11 cellular contexts compared by ENCODE assay signal in genomic region chr20:51412991-51413471, GRCh38.
A peak's percentile ranks its signal among the peaks of the same experiment; 100 is the strongest.
DNase-seq lines count a peak whose midpoint lies in the region; ATAC-seq and TF ChIP-seq lines count a peak whose summit lies in the region.
"Had no signal": no experiment of that assay in that cellular context is flagged by ENCODE, and none has a peak within 500 bp of the region (broad histone marks: within the 10 kb centered on the region; RNA-seq: fewer than 3 reads in every experiment).

No MANE protein-coding gene starts in this region.

- POLR2A ChIA-PET in CD4-positive, alpha-beta T cell (lab: Charles Lee) = interaction anchor here (1.5 kb wide), 1 partner anchor 9 kb away, joined by 12 read pairs; no protein-coding TSS in a partner anchor

- ATAC-seq in CD4-positive, alpha-beta T cell (ENCODE audit: poor library complexity) = no peak
- ATAC-seq in GM19463 (IDR thresholded peaks at IDR 0.05; ENCODE audit: unreplicated experiment) (no peak), HG03432 (IDR thresholded peaks at IDR 0.05; ENCODE audit: unreplicated experiment) (no peak), GM21515 (IDR thresholded peaks at IDR 0.05; ENCODE audit: unreplicated experiment) (no peak)

- no peak for DNase-seq in CD4-positive, alpha-beta T cell
- DNase-seq in MM.1S (no peak), cerebellum (ENCODE audit: low spot score) (peak; percentile 36), NCI-H2107 (lab: John Stamatoyannopoulos, UW) (no peak)
- DNase-seq: DND-41, NCI-H1930 had no signal

- no peaks in the 10 kb centered on the region for H3K9me2 ChIP-seq in MM.1S (replicated peaks; ENCODE audit: insufficient read depth, low read length)

- peaks cover 19% of the 10 kb centered on the region for H3K79me2 ChIP-seq in MM.1S (ENCODE audit: low read length)

- peaks cover 57% of the 10 kb centered on the region for H3K4me1 Mint-ChIP-seq in CD4-positive, alpha-beta T cell (ENCODE audit: low read depth)

- no peaks in the 10 kb centered on the region for H3K27me3 ChIP-seq in CD4-positive, alpha-beta T cell (ENCODE audit: control insufficient read depth, insufficient read depth, low read length)
- no peaks in the 10 kb centered on the region for H3K27me3 ChIP-seq in MM.1S (replicated peaks; ENCODE audit: insufficient read depth, low read length)
- H3K27me3 ChIP-seq in mucosa of rectum (ENCODE audit: control insufficient read depth in 2 of 2, insufficient read depth in 2 of 2, low read length in 2 of 2) = no peaks in the 10 kb centered on the region

- H3K27ac Mint-ChIP-seq in CD4-positive, alpha-beta T cell = peak overlapping the region; percentile 86
- H3K27ac Mint-ChIP-seq: activated naive CD8-positive, alpha-beta T cell had no signal

- no peak overlapping the region for H3K4me3 Mint-ChIP-seq in CD4-positive, alpha-beta T cell
- H3K4me3 Mint-ChIP-seq: activated naive CD8-positive, alpha-beta T cell had no signal

- H3K27me3 Mint-ChIP-seq in CD4-positive, alpha-beta T cell = no peaks in the 10 kb centered on the region
- H3K27me3 Mint-ChIP-seq: activated naive CD8-positive, alpha-beta T cell had no signal

- H3F3A ChIP-seq in MM.1S (ENCODE audit: insufficient read depth, low read length) = peaks cover 24% of the 10 kb centered on the region

- H4K20me1 ChIP-seq in MM.1S (ENCODE audit: insufficient read depth, low read length) = no peaks in the 10 kb centered on the region

- H3K9me3 ChIP-seq in CD4-positive, alpha-beta T cell (ENCODE audit: control insufficient read depth, low read length) = no peaks in the 10 kb centered on the region
- H3K9me3 ChIP-seq in MM.1S (replicated peaks; ENCODE audit: insufficient read depth, low read length) (no peaks in the 10 kb centered on the region), mucosa of rectum (ENCODE audit: control insufficient read depth in 2 of 2, low read length in 2 of 2) (no peaks in the 10 kb centered on the region)

- H3K9me3 Mint-ChIP-seq in CD4-positive, alpha-beta T cell = no peaks in the 10 kb centered on the region

- H3K4me3 ChIP-seq in MM.1S (ENCODE audit: low read length) (no peak overlapping the region), mucosa of rectum (ENCODE audit: low read length in 2 of 2) (no peak overlapping the region)

- intact Hi-C loops in CD4-positive, alpha-beta T cell (cut with DNase I, micrococcal nuclease) = no loop called here

- no peak overlapping the region for H3K27ac ChIP-seq in CD4-positive, alpha-beta T cell (ENCODE audit: low read depth, low read length)
- H3K27ac ChIP-seq in MM.1S (ENCODE audit: low read length) (no peak overlapping the region), mucosa of rectum (ENCODE audit: low read depth in 2 of 2, low read length in 2 of 2) (peak overlapping the region; percentile 20 to 32)

- H3K4me1 ChIP-seq in MM.1S (ENCODE audit: low read length) (peaks cover 26% of the 10 kb centered on the region), mucosa of rectum (ENCODE audit: control insufficient read depth in 2 of 2, insufficient read depth in 2 of 2, low read length in 2 of 2) (peaks cover 0 to 13% of the 10 kb centered on the region in 2 donors)

- H3K9ac ChIP-seq in MM.1S (ENCODE audit: low read length) (no peak overlapping the region; the same call in 1 of the 2 replicates), mucosa of rectum (ENCODE audit: low read depth in 1 of 2, low read length in 2 of 2) (no peak overlapping the region)

- H3K4me2 ChIP-seq in MM.1S (ENCODE audit: low read depth, low read length) = peak overlapping the region; percentile 24; the same call in 1 of the 2 replicates

- H3K36me3 Mint-ChIP-seq in CD4-positive, alpha-beta T cell (ENCODE audit: low read depth) = peaks cover 84% of the 10 kb centered on the region

- CTCF ChIA-PET in CD4-positive, alpha-beta T cell (lab: Charles Lee) = no interaction called here

- H2AFZ ChIP-seq in MM.1S (ENCODE audit: low read length) = no peak overlapping the region

- 0 out of 2 replicates have a peak, but pooled peaks cover 3% of the 10 kb centered on the region for H3K36me3 ChIP-seq in MM.1S (replicated peaks; ENCODE audit: insufficient read depth, low read length)
- H3K36me3 ChIP-seq in mucosa of rectum (ENCODE audit: control insufficient read depth in 2 of 2, insufficient read depth in 2 of 2, low read length in 2 of 2) = peaks cover 5 to 9% of the 10 kb centered on the region in 2 donors

- no peak for TF ChIP-seq CTCF in CD4-positive, alpha-beta T cell (IDR thresholded peaks at IDR 0.05)
- no peak for TF ChIP-seq CTCF in MM.1S (IDR thresholded peaks at IDR 0.05; ENCODE audit: low read length)

Comparison
In these comparisons a context has a peak if more than half of its experiments do, and no peak if none do; other contexts are left out.
1. H3K27ac ChIP-seq: peak in mucosa of rectum (2 of 2); none in CD4-positive, alpha-beta T cell (single experiment) and MM.1S (single experiment).